In the genomic region with DNA sequence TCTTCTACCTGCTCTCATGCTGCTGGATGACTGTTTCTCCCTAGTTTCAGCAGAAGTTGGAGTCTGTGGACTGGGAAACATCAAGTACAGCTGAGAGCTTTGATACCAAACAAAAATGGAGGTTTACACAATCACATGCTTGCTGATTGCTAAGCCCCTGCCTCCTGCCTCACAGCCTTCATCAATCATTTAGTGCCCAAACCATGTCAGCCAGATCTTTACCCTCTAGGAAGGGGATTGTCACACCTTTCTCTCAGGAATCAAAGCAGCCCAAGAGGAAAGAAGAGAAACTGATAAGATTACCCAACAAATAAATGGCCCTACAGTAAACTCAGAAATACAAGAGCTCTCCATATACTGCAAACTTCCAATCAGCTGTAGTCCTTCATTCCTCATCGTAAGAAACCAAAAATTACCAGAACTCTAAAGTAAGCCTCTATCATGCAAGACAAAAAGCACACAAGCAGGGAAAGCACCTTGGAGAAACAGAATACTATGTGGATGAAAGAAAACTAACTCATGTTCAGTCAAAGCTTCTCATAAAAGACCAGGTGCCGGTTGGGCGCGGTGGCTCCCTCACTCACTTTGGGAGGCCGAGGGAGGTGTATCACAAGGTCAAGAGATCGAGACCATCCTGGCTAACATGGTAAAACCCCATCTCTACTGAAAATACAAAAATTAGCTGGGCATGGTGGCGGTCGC, we compare ENCODE assay signal across 11 cellular contexts.
DNase-seq lines count a peak whose midpoint lies in the region; ATAC-seq and TF ChIP-seq lines count a peak whose summit lies in the region.
"Had no signal": no experiment of that assay in that cellular context is flagged by ENCODE, and none has a peak within 500 bp of the region (broad histone marks: within the 10 kb centered on the region; RNA-seq: fewer than 3 reads in every experiment).

No MANE protein-coding gene starts in this region.

- peaks cover 53% of the 10 kb centered on the region for H3K9me3 Mint-ChIP-seq in activated CD4-positive, alpha-beta memory T cell treated with anti-CD3 and anti-CD28 coated beads, Interleukin-2, amount 10 ng/mL, durations not matched to agents 7 days and 5 days
- peaks cover 18% of the 10 kb centered on the region for H3K9me3 Mint-ChIP-seq in memory B cell

- ATAC-seq in memory B cell (ENCODE audit: low read depth): no peak

- no peaks in the 10 kb centered on the region for H3K27me3 Mint-ChIP-seq in activated CD4-positive, alpha-beta memory T cell treated with anti-CD3 and anti-CD28 coated beads, Interleukin-2, amount 10 ng/mL, durations not matched to agents 7 days and 5 days
- no peaks in the 10 kb centered on the region for H3K27me3 Mint-ChIP-seq in memory B cell

- H3K4me3 Mint-ChIP-seq in activated CD4-positive, alpha-beta memory T cell treated with anti-CD3 and anti-CD28 coated beads, Interleukin-2, amount 10 ng/mL, durations not matched to agents 7 days and 5 days: no peak overlapping the region
- peak overlapping the region; percentile 43 for H3K4me3 Mint-ChIP-seq in memory B cell

- intact Hi-C loops in left ventricle myocardium inferior (cut with micrococcal nuclease) (no loop called here), cardiac septum (cut with DNase I) (no loop called here)

- DNase-seq in left ventricle myocardium inferior (no peak), cardiac septum (ENCODE audit: low spot score) (no peak), memory B cell (ENCODE audit: low spot score in 2 of 2) (no peak), HK-2 (ENCODE audit: unreplicated experiment) (no peak), NCI-H1436 treated with DMSO at 0.1 percent for 48 hours (lab: John Stamatoyannopoulos, UW) (no peak), NCI-H187 treated with DMSO at 0.1 percent for 48 hours (lab: John Stamatoyannopoulos, UW) (no peak), NCI-H526 treated with DMSO at 0.1 percent for 48 hours (lab: John Stamatoyannopoulos, UW) (no peak)
- no peak for DNase-seq in activated CD4-positive, alpha-beta memory T cell treated with anti-CD3 and anti-CD28 coated beads, Interleukin-2, amount 10 ng/mL, durations not matched to agents 7 days and 5 days
- DNase-seq: NCI-H446 had no signal

- no peaks in the 10 kb centered on the region for H3K36me3 ChIP-seq in left ventricle myocardium inferior

- H3K27me3 ChIP-seq in left ventricle myocardium inferior (ENCODE audit: low read depth): no peaks in the 10 kb centered on the region

- peaks cover 88% of the 10 kb centered on the region for H3K36me3 Mint-ChIP-seq in activated CD4-positive, alpha-beta memory T cell treated with anti-CD3 and anti-CD28 coated beads, Interleukin-2, amount 10 ng/mL, durations not matched to agents 7 days and 5 days (ENCODE audit: low read depth)
- H3K36me3 Mint-ChIP-seq in memory B cell: peaks cover 27% of the 10 kb centered on the region

- H3K4me3 ChIP-seq in left ventricle myocardium inferior: no peak overlapping the region
- H3K4me3 ChIP-seq: coronary artery, smooth muscle cell had no signal

- H3K4me1 Mint-ChIP-seq in activated CD4-positive, alpha-beta memory T cell treated with anti-CD3 and anti-CD28 coated beads, Interleukin-2, amount 10 ng/mL, durations not matched to agents 7 days and 5 days: peaks cover 62% of the 10 kb centered on the region
- peaks cover 29% of the 10 kb centered on the region for H3K4me1 Mint-ChIP-seq in memory B cell

- peaks cover 6% of the 10 kb centered on the region for H3K9me3 ChIP-seq in left ventricle myocardium inferior (replicated peaks)

- POLR2A ChIA-PET in activated CD4-positive, alpha-beta memory T cell treated with anti-CD3 and anti-CD28 coated beads, Interleukin-2, amount 10 ng/mL, durations not matched to agents 7 days and 5 days (lab: Charles Lee): interaction anchor here (0.6 to 5.5 kb wide), 19 partner anchors 13 to 236 kb away, joined by 3 to 74 read pairs (median 5); partner anchors contain the start of genes AMN1, ETFBKMT and RESF1

- peaks cover 25% of the 10 kb centered on the region for H3K4me1 ChIP-seq in left ventricle myocardium inferior

- CTCF ChIA-PET in activated CD4-positive, alpha-beta memory T cell treated with anti-CD3 and anti-CD28 coated beads, Interleukin-2, amount 10 ng/mL, durations not matched to agents 7 days and 5 days (lab: Charles Lee): interaction anchor here (0.7 to 2.6 kb wide), 11 partner anchors 8 to 236 kb away, joined by 3 to 7 read pairs (median 4); partner anchors contain the start of genes ETFBKMT and RESF1

- peak overlapping the region; percentile 77 for H3K27ac ChIP-seq in left ventricle myocardium inferior (replicated peaks)

- peak overlapping the region; percentile 97 for H3K27ac Mint-ChIP-seq in activated CD4-positive, alpha-beta memory T cell treated with anti-CD3 and anti-CD28 coated beads, Interleukin-2, amount 10 ng/mL, durations not matched to agents 7 days and 5 days
- peak overlapping the region; percentile 94 for H3K27ac Mint-ChIP-seq in memory B cell

- no peak for TF ChIP-seq CTCF in left ventricle myocardium inferior (IDR thresholded peaks at IDR 0.05; ENCODE audit: borderline replicate concordance)
